ENCODE assay signal across 8 cellular contexts in genomic region chr11:1559103-1559951, GRCh38. TPM values are rescaled to one million over a fixed set of nuclear protein-coding genes. Genes with fewer than 3 reads are reported as not detected.
DNase-seq lines count a peak whose midpoint lies in the region; ATAC-seq and TF ChIP-seq lines count a peak whose summit lies in the region.

No MANE protein-coding gene starts in this region.

- no peaks in the 10 kb centered on the region for H3K27me3 Mint-ChIP-seq in activated naive CD4-positive, alpha-beta T cell treated with anti-CD3 and anti-CD28 coated beads for 36 hours (ENCODE audit: low read depth)

- in situ Hi-C loops in HAP-1 (cut with MboI; ENCODE audit: low sequenced_read_pairs), result no loop called here

- H3K4me1 ChIP-seq in adrenal gland (replicated peaks in 1 of 2), result peaks cover 20 to 25% of the 10 kb centered on the region in 2 donors
- H3K4me1 ChIP-seq in left ventricle myocardium inferior, result peaks cover 59% of the 10 kb centered on the region
- no peaks in the 10 kb centered on the region for H3K4me1 ChIP-seq in HAP-1

- H3K4me1 Mint-ChIP-seq in activated naive CD4-positive, alpha-beta T cell treated with anti-CD3 and anti-CD28 coated beads for 36 hours (ENCODE audit: low read depth), result no peaks in the 10 kb centered on the region

- intact Hi-C loops in adrenal gland (cut with DNase I) (no loop called here), left ventricle myocardium inferior (cut with micrococcal nuclease) (no loop called here), sciatic nerve (cut with DNase I) (no loop called here)
- intact Hi-C loops in activated naive CD4-positive, alpha-beta T cell treated with anti-CD3 and anti-CD28 coated beads for 36 hours (cut with micrococcal nuclease), result no loop called here

- H3K4me3 Mint-ChIP-seq in activated naive CD4-positive, alpha-beta T cell treated with anti-CD3 and anti-CD28 coated beads for 36 hours, result no peak overlapping the region

- no peaks in the 10 kb centered on the region for H3K9me3 ChIP-seq in adrenal gland (replicated peaks in 1 of 3)
- H3K9me3 ChIP-seq in left ventricle myocardium inferior (replicated peaks), result no peaks in the 10 kb centered on the region
- no peaks in the 10 kb centered on the region for H3K9me3 ChIP-seq in HAP-1

- peak in 1 of 2 donors; percentile 47 for TF ChIP-seq POLR2A in adrenal gland (IDR thresholded peaks at IDR 0.05)

- no peaks in the 10 kb centered on the region for H3K36me3 ChIP-seq in adrenal gland (replicated peaks in 1 of 2)
- peaks cover 38% of the 10 kb centered on the region for H3K36me3 ChIP-seq in left ventricle myocardium inferior
- H3K36me3 ChIP-seq in HAP-1 (replicated peaks), result no peaks in the 10 kb centered on the region

- H3K36me3 Mint-ChIP-seq in activated naive CD4-positive, alpha-beta T cell treated with anti-CD3 and anti-CD28 coated beads for 36 hours (ENCODE audit: low read depth), result no peaks in the 10 kb centered on the region

- WGBS in adrenal gland, 4 donors, result 16 to 43% (median 38%) methylated on average over 9 to 30 of the region's 30 CpGs

- CTCF ChIA-PET in activated naive CD4-positive, alpha-beta T cell treated with anti-CD3 and anti-CD28 coated beads for 36 hours (lab: Charles Lee), result interaction anchor here (2.1 kb wide), 1 partner anchor 15 kb away, joined by 11 read pairs; no protein-coding TSS in a partner anchor

- no peak overlapping the region for H3K27ac Mint-ChIP-seq in activated naive CD4-positive, alpha-beta T cell treated with anti-CD3 and anti-CD28 coated beads for 36 hours

- no peaks in the 10 kb centered on the region for H3K27me3 ChIP-seq in adrenal gland
- no peaks in the 10 kb centered on the region for H3K27me3 ChIP-seq in left ventricle myocardium inferior (ENCODE audit: low read depth)
- no peaks in the 10 kb centered on the region for H3K27me3 ChIP-seq in HAP-1 (ENCODE audit: low read depth)

- peak; percentile 74 for DNase-seq in HS-27A (ENCODE audit: low read depth)
- peak; percentile 95 to 98 (median 96) for DNase-seq in adrenal gland
- DNase-seq in left ventricle myocardium inferior, result peak; percentile 89
- peak; percentile 91 for DNase-seq in sciatic nerve (ENCODE audit: low spot score)
- DNase-seq in activated CD4-positive, alpha-beta T cell treated with anti-CD3 and anti-CD28 coated beads for 1 hour, result no peak
- DNase-seq in HAP-1 (ENCODE audit: low spot score in 2 of 2), result no peak
- no peak for DNase-seq in activated naive CD4-positive, alpha-beta T cell treated with anti-CD3 and anti-CD28 coated beads for 36 hours

- H3K9me3 Mint-ChIP-seq in activated naive CD4-positive, alpha-beta T cell treated with anti-CD3 and anti-CD28 coated beads for 36 hours, result no peaks in the 10 kb centered on the region

- peak; percentile 84 for ATAC-seq in sciatic nerve
- no peak for ATAC-seq in HG03520 (IDR thresholded peaks at IDR 0.05; ENCODE audit: unreplicated experiment)

- H3K4me3 ChIP-seq in adrenal gland (no peak overlapping the region), left ventricle myocardium inferior (peak overlapping the region; percentile 29), HAP-1 (no peak overlapping the region)

- H3K27ac ChIP-seq in adrenal gland (peak overlapping the region in 4 of 5 donors; percentile 53 to 93 (median 72)), left ventricle myocardium inferior (replicated peaks) (peak overlapping the region; percentile 90)

- no peak for TF ChIP-seq CTCF in adrenal gland (IDR thresholded peaks at IDR 0.05)
- TF ChIP-seq CTCF in left ventricle myocardium inferior (IDR thresholded peaks at IDR 0.05; ENCODE audit: borderline replicate concordance), result no peak

RNA-seq across cellular contexts. Expression of gene DUSP8, which starts 12.7 kb away (rescaled TPM):
- total RNA-seq in adrenal gland, result 1 to 10 TPM in 6 of 8 donors, under 1 TPM in 2; 0.26 to 6.3 (median 1.6) TPM
- 1 to 10 TPM; 2.4 to 5.2 (median 3.4) TPM for polyA plus RNA-seq in adrenal gland
- total RNA-seq in left ventricle myocardium inferior, result 15.3 TPM
- 8.9 TPM for total RNA-seq in sciatic nerve
- 1 to 10 TPM; 2.9 to 3.0 TPM for total RNA-seq in activated naive CD4-positive, alpha-beta T cell treated with anti-CD3 and anti-CD28 coated beads for 36 hours

RNA-seq across cellular contexts. Expression of gene KRTAP5-1, which starts 25.8 kb away (rescaled TPM):
- total RNA-seq in adrenal gland (not detected), left ventricle myocardium inferior (not detected), sciatic nerve (not detected)
- under 1 TPM in 1 of 3 donors, not detected in 2; 0.10 TPM for polyA plus RNA-seq in adrenal gland
- not detected for total RNA-seq in activated naive CD4-positive, alpha-beta T cell treated with anti-CD3 and anti-CD28 coated beads for 36 hours

RNA-seq across cellular contexts. Expression of gene KRTAP5-2, which starts 38.8 kb away (rescaled TPM):
- not detected for total RNA-seq in adrenal gland
- not detected for polyA plus RNA-seq in adrenal gland
- total RNA-seq in left ventricle myocardium inferior, result not detected
- not detected for total RNA-seq in sciatic nerve
- total RNA-seq in activated naive CD4-positive, alpha-beta T cell treated with anti-CD3 and anti-CD28 coated beads for 36 hours, result not detected

RNA-seq across cellular contexts. Expression of gene KRTAP5-3, which starts 48.9 kb away (rescaled TPM):
- total RNA-seq in adrenal gland, result not detected
- not detected for polyA plus RNA-seq in adrenal gland
- not detected for total RNA-seq in left ventricle myocardium inferior
- not detected for total RNA-seq in sciatic nerve
- not detected for total RNA-seq in activated naive CD4-positive, alpha-beta T cell treated with anti-CD3 and anti-CD28 coated beads for 36 hours

Comparison
In these comparisons a context has a peak if more than half of its experiments do, and no peak if none do; other contexts are left out.
1. DNase-seq: peak in HS-27A (single experiment), adrenal gland (7 of 7), left ventricle myocardium inferior (single experiment) and sciatic nerve (single experiment); none in activated CD4-positive, alpha-beta T cell treated with anti-CD3 and anti-CD28 coated beads for 1 hour (single experiment), HAP-1 (0 of 2) and activated naive CD4-positive, alpha-beta T cell treated with anti-CD3 and anti-CD28 coated beads for 36 hours (single experiment).